ENCODE assay signal across 1 cellular context in genomic region chr11:65535102-65535501, GRCh38.
TF ChIP-seq lines count a peak whose summit lies in the region.

No MANE protein-coding gene starts in this region.

TF ChIP-seq in K562, 482 proteins besides CTCF, POLR2A, EP300 and RAD21:
- TF ChIP-seq SNIP1 (IDR thresholded peaks at IDR 0.05; ENCODE audit: low read depth) (no peak), POLR2G (IDR thresholded peaks at IDR 0.05; ENCODE audit: low read depth, low read length) (peak; percentile 52; the same call in 1 of the 2 replicates), ARID4B (CRISPR knock-in tag; IDR thresholded peaks at IDR 0.05) (no peak), NCOA6 (IDR thresholded peaks at IDR 0.05) (no peak), TGIF2 (CRISPR knock-in tag; IDR thresholded peaks at IDR 0.05) (no peak), RCOR1 (IDR thresholded peaks at IDR 0.05; ENCODE audit: borderline replicate concordance in 1 of 2, low read depth in 2 of 2, low read length in 2 of 2) (no peak), ZNF253 (CRISPR knock-in tag; conservative IDR thresholded peaks at IDR 0.05) (no peak), MED1 (CRISPR knock-in tag; IDR thresholded peaks at IDR 0.05; ENCODE audit: borderline replicate concordance) (no peak)
